Comparison of ENCODE assay signal across 1 cellular context in the genomic region with DNA sequence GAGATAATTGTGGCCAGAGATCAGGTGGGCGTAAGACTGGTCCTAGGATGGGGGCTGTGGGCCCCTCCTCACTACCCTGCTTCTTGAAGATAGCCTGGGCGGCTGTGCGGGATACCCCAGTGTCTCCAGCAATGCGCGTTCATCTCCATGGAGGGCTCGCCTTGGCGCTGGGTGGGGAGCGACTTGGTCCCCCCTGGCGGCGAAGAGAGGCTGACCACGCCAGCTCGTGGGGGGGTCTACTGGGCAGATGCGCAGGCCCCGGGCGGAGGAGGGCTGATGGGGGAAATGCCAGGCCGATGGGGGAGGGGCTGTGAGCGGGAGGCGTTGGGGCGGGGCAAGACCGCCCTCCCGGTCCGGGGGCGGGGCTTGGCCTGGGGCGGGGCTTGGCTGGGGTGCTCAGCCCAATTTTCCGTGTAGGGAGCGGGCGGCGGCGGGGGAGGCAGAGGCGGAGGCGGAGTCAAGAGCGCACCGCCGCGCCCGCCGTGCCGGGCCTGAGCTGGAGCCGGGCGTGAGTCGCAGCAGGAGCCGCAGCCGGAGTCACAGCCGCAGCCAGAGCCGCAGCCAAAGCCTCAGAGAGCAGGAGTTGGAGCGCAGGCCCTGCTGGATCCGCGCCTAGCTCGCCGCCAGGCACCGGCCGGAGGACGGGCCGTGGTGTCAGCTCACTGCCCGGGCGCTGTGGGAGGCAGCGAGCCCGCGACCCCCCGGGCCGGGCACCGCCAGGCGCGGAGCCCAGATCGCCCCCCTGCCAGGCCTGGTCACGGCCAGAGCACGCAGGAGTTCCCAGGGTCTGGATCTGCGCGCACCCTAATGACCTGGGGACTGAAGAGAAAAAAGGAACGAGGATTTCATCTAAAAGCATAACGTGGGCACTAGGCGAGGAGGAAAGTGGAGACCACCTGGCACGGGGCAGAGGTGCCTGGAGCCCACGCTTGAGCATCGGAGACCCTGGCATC.
TF ChIP-seq lines count a peak whose summit lies in the region.

A gene with protein sequence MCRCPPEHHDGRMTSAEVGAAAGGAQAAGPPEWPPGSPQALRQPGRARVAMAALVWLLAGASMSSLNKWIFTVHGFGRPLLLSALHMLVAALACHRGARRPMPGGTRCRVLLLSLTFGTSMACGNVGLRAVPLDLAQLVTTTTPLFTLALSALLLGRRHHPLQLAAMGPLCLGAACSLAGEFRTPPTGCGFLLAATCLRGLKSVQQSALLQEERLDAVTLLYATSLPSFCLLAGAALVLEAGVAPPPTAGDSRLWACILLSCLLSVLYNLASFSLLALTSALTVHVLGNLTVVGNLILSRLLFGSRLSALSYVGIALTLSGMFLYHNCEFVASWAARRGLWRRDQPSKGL (plus strand): TSS at position 509 of the 953 bp plus-strand sequence. CDS start 670 bp downstream, outside the sequence.

TF ChIP-seq in neural cell, 6 proteins besides CTCF, POLR2A, EP300 and RAD21 (continued from another document):
- TF ChIP-seq, protein P1, sequence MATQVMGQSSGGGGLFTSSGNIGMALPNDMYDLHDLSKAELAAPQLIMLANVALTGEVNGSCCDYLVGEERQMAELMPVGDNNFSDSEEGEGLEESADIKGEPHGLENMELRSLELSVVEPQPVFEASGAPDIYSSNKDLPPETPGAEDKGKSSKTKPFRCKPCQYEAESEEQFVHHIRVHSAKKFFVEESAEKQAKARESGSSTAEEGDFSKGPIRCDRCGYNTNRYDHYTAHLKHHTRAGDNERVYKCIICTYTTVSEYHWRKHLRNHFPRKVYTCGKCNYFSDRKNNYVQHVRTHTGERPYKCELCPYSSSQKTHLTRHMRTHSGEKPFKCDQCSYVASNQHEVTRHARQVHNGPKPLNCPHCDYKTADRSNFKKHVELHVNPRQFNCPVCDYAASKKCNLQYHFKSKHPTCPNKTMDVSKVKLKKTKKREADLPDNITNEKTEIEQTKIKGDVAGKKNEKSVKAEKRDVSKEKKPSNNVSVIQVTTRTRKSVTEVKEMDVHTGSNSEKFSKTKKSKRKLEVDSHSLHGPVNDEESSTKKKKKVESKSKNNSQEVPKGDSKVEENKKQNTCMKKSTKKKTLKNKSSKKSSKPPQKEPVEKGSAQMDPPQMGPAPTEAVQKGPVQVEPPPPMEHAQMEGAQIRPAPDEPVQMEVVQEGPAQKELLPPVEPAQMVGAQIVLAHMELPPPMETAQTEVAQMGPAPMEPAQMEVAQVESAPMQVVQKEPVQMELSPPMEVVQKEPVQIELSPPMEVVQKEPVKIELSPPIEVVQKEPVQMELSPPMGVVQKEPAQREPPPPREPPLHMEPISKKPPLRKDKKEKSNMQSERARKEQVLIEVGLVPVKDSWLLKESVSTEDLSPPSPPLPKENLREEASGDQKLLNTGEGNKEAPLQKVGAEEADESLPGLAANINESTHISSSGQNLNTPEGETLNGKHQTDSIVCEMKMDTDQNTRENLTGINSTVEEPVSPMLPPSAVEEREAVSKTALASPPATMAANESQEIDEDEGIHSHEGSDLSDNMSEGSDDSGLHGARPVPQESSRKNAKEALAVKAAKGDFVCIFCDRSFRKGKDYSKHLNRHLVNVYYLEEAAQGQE (IDR thresholded peaks at IDR 0.05; ENCODE audit: borderline replicate concordance), result peak; percentile 31
- TF ChIP-seq TAF1 (IDR thresholded peaks at IDR 0.05; ENCODE audit: low read depth), result no peak
